35 cellular contexts compared by ENCODE assay signal in genomic region chr5:37996918-37997317, GRCh38.
"Had no signal": no experiment of that assay in that cellular context is flagged by ENCODE, and none has a peak within 500 bp of the region (broad histone marks: within the 10 kb centered on the region; RNA-seq: fewer than 3 reads in every experiment).

No MANE protein-coding gene starts in this region.

- H3K9me3 ChIP-seq: MG63 had no signal

- H3K36me3 ChIP-seq: MG63 had no signal

- H3K4me3 ChIP-seq: MG63 had no signal

- H3K9ac ChIP-seq: KMS-11 had no signal

- H3K27ac ChIP-seq: KMS-11 had no signal

- DNase-seq: Karpas-422, Kasumi-1, KG1, MG63, MM.1S, MV-4-11, NCI-H1048, NCI-H1092, NCI-H1092 treated with DMSO at 0.1 percent for 48 hours, NCI-H1105, NCI-H1105 treated with DMSO at 0.1 percent for 48 hours, NCI-H1417, NCI-H1417 treated with DMSO at 0.1 percent for 48 hours, NCI-H1436, NCI-H1436 treated with DMSO at 0.1 percent for 48 hours, NCI-H146, NCI-H1694, NCI-H1694 treated with DMSO at 0.1 percent for 48 hours, NCI-H187, NCI-H187 treated with DMSO at 0.1 percent for 48 hours, NCI-H1930, NCI-H2029, NCI-H2029 treated with DMSO at 0.1 percent for 48 hours, NCI-H2081, NCI-H2081 treated with DMSO at 0.1 percent for 48 hours, NCI-H2107, NCI-H2171, NCI-H2171 treated with DMSO at 0.1 percent for 48 hours, NCI-H2227 treated with DMSO at 0.1 percent for 48 hours, NCI-H226, NCI-H345, NCI-H446, NCI-H446 treated with DMSO at 0.1 percent for 48 hours, NCI-H510A had no signal

- H3K4me2 ChIP-seq: KMS-11 had no signal
